ENCODE assay signal across 9 cellular contexts in the genomic region with DNA sequence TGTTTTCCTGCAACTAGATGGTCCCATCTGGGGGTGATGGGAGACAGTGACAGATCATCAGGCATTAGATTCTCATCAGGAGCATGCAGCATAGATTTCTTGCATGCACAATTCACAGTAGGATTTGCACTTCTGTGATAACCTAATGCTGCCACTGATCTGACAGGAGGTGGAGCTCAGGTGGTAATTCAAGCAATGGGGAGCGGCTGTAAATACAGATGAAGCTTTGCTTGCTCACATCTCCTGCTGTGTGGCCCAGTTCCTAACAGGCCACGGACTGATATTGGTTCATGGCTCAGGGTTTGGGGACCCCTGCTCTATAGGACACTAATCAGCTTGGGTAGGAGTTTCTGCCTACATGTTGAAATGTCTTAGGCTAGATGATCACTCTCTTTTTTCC.
"Had no signal": no experiment of that assay in that cellular context is flagged by ENCODE, and none has a peak within 500 bp of the region (broad histone marks: within the 10 kb centered on the region; RNA-seq: fewer than 3 reads in every experiment).

No MANE protein-coding gene starts in this region.

- H3K9ac ChIP-seq: GM23248 had no signal

- ATAC-seq: GM23338, HCT116 had no signal

- H3K4me1 ChIP-seq: HAP-1 had no signal

- H3K36me3 ChIP-seq: HAP-1 had no signal

- H3K27ac ChIP-seq: GM23248 had no signal

- H2AFZ ChIP-seq: GM23248, GM23338 had no signal

- H3K4me3 ChIP-seq: GM23248, GM23338, HAP-1 had no signal

- H3K9me3 ChIP-seq: HAP-1 had no signal

- DNase-seq: GM23248, GOT3, H7, H9, HCEC 1CT, HFFc6 had no signal

- H3K4me3 Mint-ChIP-seq: GM23338, H9, HFFc6 had no signal

- H3K27ac Mint-ChIP-seq: GM23338, H9, HFFc6 had no signal

- H3K4me2 ChIP-seq: GM23338 had no signal
